ENCODE assay signal across 11 cellular contexts in genomic region chr21:44709426-44710293, GRCh38. TPM values are rescaled to one million over a fixed set of nuclear protein-coding genes. Genes with fewer than 3 reads are reported as not detected.
DNase-seq lines count a peak whose midpoint lies in the region; ATAC-seq and TF ChIP-seq lines count a peak whose summit lies in the region.
"Had no signal": no experiment of that assay in that cellular context is flagged by ENCODE, and none has a peak within 500 bp of the region (broad histone marks: within the 10 kb centered on the region; RNA-seq: fewer than 3 reads in every experiment).

No MANE protein-coding gene starts in this region.

- H3K4me1 ChIP-seq in SK-N-SH (ENCODE audit: control insufficient read depth in 1 of 2, insufficient read depth in 2 of 2, low read depth in 1 of 2, low read length in 1 of 2) (no peaks in the 10 kb centered on the region; a peak in 1 of 4 replicates), Panc1 (ENCODE audit: control insufficient read depth, insufficient read depth, low read length) (no peaks in the 10 kb centered on the region; the same call in none of the 2 replicates), smooth muscle cell (ENCODE audit: low read depth) (peaks cover 41% of the 10 kb centered on the region)

- no peak overlapping the region for H3K27ac ChIP-seq in SK-N-SH (ENCODE audit: low read depth in 2 of 2, low read length in 1 of 2)
- no peak overlapping the region for H3K27ac ChIP-seq in Panc1 (ENCODE audit: low read length)
- H3K27ac ChIP-seq in smooth muscle cell (ENCODE audit: low read depth), result no peak overlapping the region

- H3K9ac ChIP-seq in SK-N-SH (no peak overlapping the region), smooth muscle cell (ENCODE audit: low read depth) (no peak overlapping the region)

- peaks cover 79% of the 10 kb centered on the region for H3K27me3 ChIP-seq in SK-N-SH (ENCODE audit: insufficient read depth)
- H3K27me3 ChIP-seq in Panc1 (ENCODE audit: control insufficient read depth, insufficient read depth, low read length), result no peaks in the 10 kb centered on the region
- H3K27me3 ChIP-seq in smooth muscle cell (ENCODE audit: low read depth), result peaks cover 100% of the 10 kb centered on the region

- 3% methylated on average over 14 of the region's 45 CpGs for WGBS in SK-N-SH (ENCODE audit: low lambda C conversion rate)
- 3% methylated on average over 45 of the region's 45 CpGs for WGBS in smooth muscle cell (ENCODE audit: low lambda C conversion rate)

- TF ChIP-seq EP300 in SK-N-SH (IDR thresholded peaks at IDR 0.05; ENCODE audit: borderline replicate concordance in 1 of 2, low read depth in 1 of 2, low read length in 1 of 2), result no peak

- H3F3A ChIP-seq in SK-N-SH (replicated peaks; ENCODE audit: insufficient read depth) (no peaks in the 10 kb centered on the region), smooth muscle cell (ENCODE audit: low read depth) (no peaks in the 10 kb centered on the region)

- TF ChIP-seq CTCF in SK-N-SH (IDR thresholded peaks at IDR 0.05) (no peak), Panc1 (IDR thresholded peaks at IDR 0.05) (no peak), fibroblast of villous mesenchyme (IDR thresholded peaks at IDR 0.05; ENCODE audit: insufficient read depth, low read depth, low read length) (no peak), smooth muscle cell (IDR thresholded peaks at IDR 0.05; ENCODE audit: borderline replicate concordance, insufficient read depth, poor library complexity, severe bottlenecking) (no peak)

- H3K79me2 ChIP-seq in SK-N-SH (ENCODE audit: insufficient read depth) (no peaks in the 10 kb centered on the region), smooth muscle cell (ENCODE audit: low read depth) (no peaks in the 10 kb centered on the region)

- no peaks in the 10 kb centered on the region for H3K9me2 ChIP-seq in SK-N-SH

- H3K36me3 ChIP-seq in SK-N-SH (replicated peaks in 1 of 2; ENCODE audit: control insufficient read depth in 1 of 2, insufficient read depth in 2 of 2, low read length in 1 of 2) (no peaks in the 10 kb centered on the region), Panc1 (ENCODE audit: control insufficient read depth, insufficient read depth, low read length) (no peaks in the 10 kb centered on the region), smooth muscle cell (ENCODE audit: low read depth) (no peaks in the 10 kb centered on the region)

- no peaks in the 10 kb centered on the region for H3K9me3 ChIP-seq in SK-N-SH
- no peaks in the 10 kb centered on the region for H3K9me3 ChIP-seq in Panc1 (ENCODE audit: control insufficient read depth, insufficient read depth, low read depth, low read length)
- no peaks in the 10 kb centered on the region for H3K9me3 ChIP-seq in smooth muscle cell (replicated peaks; ENCODE audit: low read depth)

- no peaks in the 10 kb centered on the region for H4K20me1 ChIP-seq in SK-N-SH (ENCODE audit: insufficient read depth)
- no peaks in the 10 kb centered on the region for H4K20me1 ChIP-seq in smooth muscle cell (ENCODE audit: low read depth)

- peak overlapping the region; percentile 29; the same call in 1 of the 2 replicates for H2AFZ ChIP-seq in SK-N-SH (ENCODE audit: low read depth)
- no peak overlapping the region for H2AFZ ChIP-seq in smooth muscle cell (ENCODE audit: low read depth)

- peak overlapping the region; percentile 41; the same call in 1 of the 2 replicates for H3K4me2 ChIP-seq in SK-N-SH
- peak overlapping the region; percentile 78 for H3K4me2 ChIP-seq in smooth muscle cell

- no peak for TF ChIP-seq RAD21 in SK-N-SH (IDR thresholded peaks at IDR 0.05; ENCODE audit: low read length)

- peak; percentile 28 for DNase-seq in SK-N-SH
- no peak for DNase-seq in Panc1 (ENCODE audit: low read depth, low spot score)
- peak; percentile 1 for DNase-seq in fibroblast of villous mesenchyme (ENCODE audit: low read depth)
- DNase-seq in smooth muscle cell (lab: John Stamatoyannopoulos, UW; ENCODE audit: unreplicated experiment), result no peak
- DNase-seq in retina, result no peak

- ATAC-seq in SK-N-SH treated with all-trans-retinoic acid at 6 μM for 48 hours (no peak), Panc1 (peak; percentile 59; the same call in 1 of the 2 replicates), HG03520 (IDR thresholded peaks at IDR 0.05; ENCODE audit: unreplicated experiment) (no peak), HG03378 (IDR thresholded peaks at IDR 0.05; ENCODE audit: unreplicated experiment) (no peak)

- POLR2A ChIA-PET in SK-N-SH (lab: Yijun Ruan, JAX) (no interaction called here), Panc1 (lab: Charles Lee) (interaction anchor here (0.6 kb wide), 1 partner anchor 164 kb away, joined by 3 read pairs; the partner anchor contains the start of gene PTTG1IP)

- no TSS peak for BruUV-seq in Panc1 (replicated peaks; lab: Mats Ljungman, UMichigan)

- intact Hi-C loops in Panc1 (cut with micrococcal nuclease; ENCODE audit: unreplicated experiment), result no loop called here

- H3K4me3 ChIP-seq in SK-N-SH (ENCODE audit: low read depth in 2 of 2, low read length in 1 of 2) (no peak overlapping the region), Panc1 (ENCODE audit: low read depth in 2 of 2, low read length in 2 of 2) (no peak overlapping the region), fibroblast of villous mesenchyme (ENCODE audit: low read depth, low read length) (no peak overlapping the region), smooth muscle cell (peak overlapping the region; percentile 6)

- CTCF ChIA-PET in SK-N-SH (lab: Yijun Ruan, JAX) (interaction anchor here (0.8 to 1.2 kb wide), 4 partner anchors 11 to 199 kb away, joined by 3 to 4 read pairs (median 3); no protein-coding TSS in a partner anchor), Panc1 (lab: Charles Lee) (interaction anchor here (0.7 kb wide), 1 partner anchor 15 kb away, joined by 3 read pairs; no protein-coding TSS in a partner anchor)

- in situ Hi-C loops in Panc1 (cut with HindIII; ENCODE audit: low pct_unique_long_range_greater_than_20kb, low sequenced_read_pairs), result no loop called here

TF ChIP-seq in SK-N-SH, 30 proteins besides CTCF, POLR2A, EP300 and RAD21 (continues in another document):
- TF ChIP-seq TEAD4 (IDR thresholded peaks at IDR 0.05; ENCODE audit: borderline replicate concordance, insufficient read depth), result no peak
- TF ChIP-seq GATA2 (CRISPR knock-in tag; IDR thresholded peaks at IDR 0.05), result no peak
- TF ChIP-seq NRF1 (IDR thresholded peaks at IDR 0.05; ENCODE audit: low read depth, low read length), result no peak
- no peak for TF ChIP-seq POLR2AphosphoS5 (IDR thresholded peaks at IDR 0.05; ENCODE audit: low read depth, low read length)
- TF ChIP-seq TCF12 (IDR thresholded peaks at IDR 0.05), result no peak
- no peak for TF ChIP-seq SMC3 (IDR thresholded peaks at IDR 0.05; ENCODE audit: low read depth, low read length)
- no peak for TF ChIP-seq CHD2 (IDR thresholded peaks at IDR 0.05; ENCODE audit: low read length, partially characterized antibody)

TF ChIP-seq in SK-N-SH treated with all-trans-retinoic acid at 6 μM for 48 hours, 23 proteins besides CTCF, POLR2A, EP300 and RAD21 (continues in another document):
- TF ChIP-seq ESRRG (CRISPR knock-in tag; IDR thresholded peaks at IDR 0.05), result no peak
- no peak for TF ChIP-seq ZNF565 (CRISPR knock-in tag; conservative IDR thresholded peaks at IDR 0.05; ENCODE audit: low read depth)
- no peak for TF ChIP-seq RARB (CRISPR knock-in tag; IDR thresholded peaks at IDR 0.05)
- TF ChIP-seq CSDC2 (CRISPR knock-in tag; IDR thresholded peaks at IDR 0.05), result no peak
- TF ChIP-seq ZC3H10 (CRISPR knock-in tag; IDR thresholded peaks at IDR 0.05), result no peak
- no peak for TF ChIP-seq BACH2 (CRISPR knock-in tag; IDR thresholded peaks at IDR 0.05; ENCODE audit: borderline replicate concordance)

RNA-seq across cellular contexts. Expression of gene TSPEAR, which starts 1.7 kb away (rescaled TPM):
- polyA plus RNA-seq in SK-N-SH (2012; rRNA removed), result 0.03 and 0.08 TPM in 2 replicates
- polyA plus RNA-seq in SK-N-SH (2012; cell fraction: cytosol; rRNA removed), result 0.01 and 0.04 TPM in 2 replicates
- polyA plus RNA-seq in SK-N-SH (2012; cell fraction: nucleus; rRNA removed), result 0.47 and 0.67 TPM in 2 replicates
- total RNA-seq in Panc1 (2021; ENCODE audit: unreplicated experiment), result not detected
- polyA plus RNA-seq in Panc1 (2012; ENCODE audit: insufficient read length), result 1.0 TPM
- total RNA-seq in fibroblast of villous mesenchyme, result under 0.01 TPM in 1 of 2 replicates, not detected in the other
- total RNA-seq in smooth muscle cell, result not detected in 2 replicates
- polyA plus RNA-seq in smooth muscle cell, result 0.71 and 1.7 TPM in 2 replicates
- total RNA-seq: OCI-LY7 had no signal
- polyA plus RNA-seq: AG04450 had no signal

RNA-seq across cellular contexts. Expression of gene KRTAP10-12, which starts 12.7 kb away (rescaled TPM):
- polyA plus RNA-seq in SK-N-SH (2012; rRNA removed) (not detected in 2 replicates), smooth muscle cell (not detected in 2 replicates)
- not detected in 2 replicates for polyA plus RNA-seq in SK-N-SH (2012; cell fraction: cytosol; rRNA removed)
- polyA plus RNA-seq in SK-N-SH (2012; cell fraction: nucleus; rRNA removed), result not detected in 2 replicates
- total RNA-seq in Panc1 (2021; ENCODE audit: unreplicated experiment) (not detected), fibroblast of villous mesenchyme (not detected in 2 replicates), smooth muscle cell (not detected in 2 replicates)
- not detected for polyA plus RNA-seq in Panc1 (2012; ENCODE audit: insufficient read length)
- total RNA-seq: OCI-LY7 had no signal
- polyA plus RNA-seq: AG04450, thymus had no signal

RNA-seq across cellular contexts. Expression of gene KRTAP12-1, which starts 27.7 kb away (rescaled TPM):
- not detected in 2 replicates for polyA plus RNA-seq in SK-N-SH (2012; rRNA removed)
- not detected in 2 replicates for polyA plus RNA-seq in SK-N-SH (2012; cell fraction: cytosol; rRNA removed)
- polyA plus RNA-seq in SK-N-SH (2012; cell fraction: nucleus; rRNA removed), result not detected in 2 replicates
- total RNA-seq in Panc1 (2021; ENCODE audit: unreplicated experiment), result not detected
- not detected for polyA plus RNA-seq in Panc1 (2012; ENCODE audit: insufficient read length)
- total RNA-seq in fibroblast of villous mesenchyme, result not detected in 2 replicates
- not detected in 2 replicates for total RNA-seq in smooth muscle cell
- not detected in 2 replicates for polyA plus RNA-seq in smooth muscle cell
- total RNA-seq: OCI-LY7 had no signal
- polyA plus RNA-seq: AG04450, thymus had no signal

RNA-seq across cellular contexts. Expression of gene KRTAP12-2, which starts 42.9 kb away (rescaled TPM):
- polyA plus RNA-seq in SK-N-SH (2012; rRNA removed), result not detected in 2 replicates
- not detected in 2 replicates for polyA plus RNA-seq in SK-N-SH (2012; cell fraction: cytosol; rRNA removed)
- polyA plus RNA-seq in SK-N-SH (2012; cell fraction: nucleus; rRNA removed), result not detected in 2 replicates
- not detected for total RNA-seq in Panc1 (2021; ENCODE audit: unreplicated experiment)
- not detected for polyA plus RNA-seq in Panc1 (2012; ENCODE audit: insufficient read length)
- not detected in 2 replicates for total RNA-seq in fibroblast of villous mesenchyme
- not detected in 2 replicates for total RNA-seq in smooth muscle cell
- not detected in 2 replicates for polyA plus RNA-seq in smooth muscle cell
- total RNA-seq: OCI-LY7 had no signal
- polyA plus RNA-seq: AG04450, thymus had no signal

RNA-seq across cellular contexts. Expression of gene KRTAP12-3, which starts 51.9 kb away (rescaled TPM):
- polyA plus RNA-seq in SK-N-SH (2012; rRNA removed) (not detected in 2 replicates), smooth muscle cell (not detected in 2 replicates)
- polyA plus RNA-seq in SK-N-SH (2012; cell fraction: cytosol; rRNA removed), result not detected in 2 replicates
- polyA plus RNA-seq in SK-N-SH (2012; cell fraction: nucleus; rRNA removed), result not detected in 2 replicates
- total RNA-seq in Panc1 (2021; ENCODE audit: unreplicated experiment) (not detected), fibroblast of villous mesenchyme (not detected in 2 replicates), smooth muscle cell (not detected in 2 replicates)
- not detected for polyA plus RNA-seq in Panc1 (2012; ENCODE audit: insufficient read length)
- total RNA-seq: OCI-LY7 had no signal
- polyA plus RNA-seq: AG04450, thymus had no signal

Comparison
In these comparisons a context has a peak if more than half of its experiments do, and no peak if none do; other contexts are left out.
1. DNase-seq: peak in SK-N-SH (single experiment) and fibroblast of villous mesenchyme (single experiment); none in Panc1 (single experiment), smooth muscle cell (single experiment) and retina (single experiment).